18 cellular contexts compared by ENCODE assay signal in genomic region chr17:1767358-1767757, GRCh38. TPM values are rescaled to one million over a fixed set of nuclear protein-coding genes. Genes with fewer than 3 reads are reported as not detected.
DNase-seq lines count a peak whose midpoint lies in the region; ATAC-seq and TF ChIP-seq lines count a peak whose summit lies in the region.
"Had no signal": no experiment of that assay in that cellular context is flagged by ENCODE, and none has a peak within 500 bp of the region (broad histone marks: within the 10 kb centered on the region; RNA-seq: fewer than 3 reads in every experiment).

No MANE protein-coding gene starts in this region.

- in situ Hi-C loops in mammary epithelial cell (cut with MboI; ENCODE audit: low sequenced_read_pairs in 2 of 2): loop anchor here in 1 of 2 donors (5.0 kb wide), 1 partner anchor 35 kb away; no protein-coding TSS in a partner anchor

- H3K4me1 ChIP-seq in breast epithelium (peaks cover 0 to 3% of the 10 kb centered on the region in 2 donors), mammary epithelial cell (ENCODE audit: insufficient read depth, low read length) (peaks cover 43% of the 10 kb centered on the region), uterus (peaks cover 5 to 8% of the 10 kb centered on the region in 2 donors)
- peaks cover 19 to 31% of the 10 kb centered on the region in 2 donors for H3K4me1 ChIP-seq in naive thymus-derived CD4-positive, alpha-beta T cell (ENCODE audit: control insufficient read depth in 2 of 2, insufficient read depth in 2 of 2, low read length in 2 of 2)

- no peak for ATAC-seq in naive thymus-derived CD4-positive, alpha-beta T cell
- no peak for ATAC-seq in GM19351 (IDR thresholded peaks at IDR 0.05; ENCODE audit: unreplicated experiment)

- intact Hi-C loops in breast epithelium (cut with DNase I; ENCODE audit: low total_unique reads): no loop called here
- intact Hi-C loops in mammary epithelial cell (cut with micrococcal nuclease): loop anchor here (2.0 kb wide), 1 partner anchor 15 kb away; no protein-coding TSS in a partner anchor
- intact Hi-C loops in naive thymus-derived CD4-positive, alpha-beta T cell (cut with micrococcal nuclease): no loop called here
- intact Hi-C loops in uterus (cut with DNase I; ENCODE audit: low total_unique reads): no loop called here

- no peak for TF ChIP-seq CTCF in breast epithelium (IDR thresholded peaks at IDR 0.05)
- no peak for TF ChIP-seq CTCF in mammary epithelial cell (conservative IDR thresholded peaks at IDR 0.05 in 1 of 2, IDR thresholded peaks at IDR 0.05 in 1 of 2; ENCODE audit: extremely low read depth in 1 of 2, insufficient read depth in 1 of 2, low read depth in 1 of 2, low read length in 2 of 2)
- no peak for TF ChIP-seq CTCF in RWPE1 (conservative IDR thresholded peaks at IDR 0.05; ENCODE audit: low read depth)
- TF ChIP-seq CTCF in uterus (IDR thresholded peaks at IDR 0.05): no peak

- H3K4me3 ChIP-seq in breast epithelium: no peak overlapping the region
- no peak overlapping the region for H3K4me3 ChIP-seq in mammary epithelial cell (replicated peaks in 1 of 3; ENCODE audit: insufficient read depth in 1 of 3, low read depth in 2 of 3, low read length in 3 of 3)
- no peak overlapping the region for H3K4me3 ChIP-seq in naive thymus-derived CD4-positive, alpha-beta T cell (ENCODE audit: low read length)
- H3K4me3 ChIP-seq in uterus: no peak overlapping the region
- H3K4me3 ChIP-seq: lung, upper lobe of left lung had no signal

- H3K9ac ChIP-seq in mammary epithelial cell (ENCODE audit: insufficient read depth, low read length): no peak overlapping the region

- no peaks in the 10 kb centered on the region for H3K36me3 ChIP-seq in breast epithelium
- no peaks in the 10 kb centered on the region for H3K36me3 ChIP-seq in mammary epithelial cell (ENCODE audit: insufficient read depth, low read length)
- H3K36me3 ChIP-seq in naive thymus-derived CD4-positive, alpha-beta T cell (ENCODE audit: control insufficient read depth in 2 of 3, insufficient read depth in 3 of 3, low read length in 3 of 3): no peaks in the 10 kb centered on the region
- H3K36me3 ChIP-seq in uterus: no peaks in the 10 kb centered on the region
- H3K36me3 ChIP-seq: neutrophil, upper lobe of left lung had no signal

- no peaks in the 10 kb centered on the region for H4K20me1 ChIP-seq in mammary epithelial cell (ENCODE audit: insufficient read depth, low read length)

- peaks cover 0 to 2% (median 0%) of the 10 kb centered on the region in 11 donors for H3K9me3 Mint-ChIP-seq in naive thymus-derived CD4-positive, alpha-beta T cell

- CTCF ChIA-PET in mammary epithelial cell (lab: Charles Lee; ENCODE audit: low non-redundant PET): no interaction called here
- CTCF ChIA-PET in RWPE1 (lab: Yijun Ruan, JAX): interaction anchor here (0.6 to 1.3 kb wide), 3 partner anchors 10 to 92 kb away, joined by 3 to 4 read pairs (median 3); no protein-coding TSS in a partner anchor
- CTCF ChIA-PET in naive thymus-derived CD4-positive, alpha-beta T cell (lab: Charles Lee): interaction anchor here (1.2 to 2.5 kb wide), 2 partner anchors 16 to 46 kb away, joined by 3 to 9 read pairs; no protein-coding TSS in a partner anchor

- BruUV-seq in mammary epithelial cell (replicated peaks; lab: Mats Ljungman, UMichigan): no TSS peak

- H3K79me2 ChIP-seq in mammary epithelial cell (ENCODE audit: insufficient read depth, low read length): no peaks in the 10 kb centered on the region

- peaks cover 0 to 4% (median 0%) of the 10 kb centered on the region in 5 donors for H3K27me3 Mint-ChIP-seq in naive thymus-derived CD4-positive, alpha-beta T cell

- H3K4me1 Mint-ChIP-seq in naive thymus-derived CD4-positive, alpha-beta T cell: peaks cover 23 to 54% (median 35%) of the 10 kb centered on the region in 7 donors

- peak overlapping the region in 6 of 9 donors; percentile 36 to 82 (median 64) for H3K27ac Mint-ChIP-seq in naive thymus-derived CD4-positive, alpha-beta T cell

- H3K9me3 ChIP-seq in breast epithelium (no peaks in the 10 kb centered on the region), mammary epithelial cell (replicated peaks; ENCODE audit: insufficient read depth, low read length) (no peaks in the 10 kb centered on the region), uterus (no peaks in the 10 kb centered on the region)
- no peaks in the 10 kb centered on the region for H3K9me3 ChIP-seq in naive thymus-derived CD4-positive, alpha-beta T cell (ENCODE audit: control insufficient read depth in 2 of 3, low read length in 3 of 3)
- H3K9me3 ChIP-seq: neutrophil, upper lobe of left lung had no signal

- dilution Hi-C loops in mammary epithelial cell (cut with HindIII; ENCODE audit: low sequenced_read_pairs): no loop called here

- peaks cover 0 to 5% (median 0%) of the 10 kb centered on the region in 5 donors for H3K36me3 Mint-ChIP-seq in naive thymus-derived CD4-positive, alpha-beta T cell

- no peak overlapping the region for H3K4me2 ChIP-seq in mammary epithelial cell (ENCODE audit: insufficient read depth, low read depth, low read length)

- WGBS in mammary epithelial cell (ENCODE audit: low coverage, missing lambda C conversion rate): 94% methylated on average over 11 of the region's 12 CpGs

- no peaks in the 10 kb centered on the region for H3K27me3 ChIP-seq in breast epithelium
- no peaks in the 10 kb centered on the region for H3K27me3 ChIP-seq in mammary epithelial cell (ENCODE audit: insufficient read depth, low read length)
- H3K27me3 ChIP-seq in naive thymus-derived CD4-positive, alpha-beta T cell (ENCODE audit: control insufficient read depth in 2 of 2, insufficient read depth in 2 of 2, low read length in 2 of 2): no peaks in the 10 kb centered on the region
- no peaks in the 10 kb centered on the region for H3K27me3 ChIP-seq in uterus
- H3K27me3 ChIP-seq: upper lobe of left lung had no signal

- H2AFZ ChIP-seq in mammary epithelial cell (ENCODE audit: low read depth, low read length): no peak overlapping the region

- H3K4me3 Mint-ChIP-seq in naive thymus-derived CD4-positive, alpha-beta T cell: peak overlapping the region in 3 of 10 donors; percentile 6 to 48 (median 16)

- H3K27ac ChIP-seq in breast epithelium (peak overlapping the region; percentile 70 to 74), mammary epithelial cell (ENCODE audit: insufficient read depth, low read depth, low read length) (no peak overlapping the region), RWPE1 (peak overlapping the region; percentile 99), uterus (peak overlapping the region; percentile 93 to 95)
- no peak overlapping the region for H3K27ac ChIP-seq in naive thymus-derived CD4-positive, alpha-beta T cell (ENCODE audit: low read depth, low read length)
- H3K27ac ChIP-seq: HL-60, neutrophil had no signal

- no peak for TF ChIP-seq POLR2A in breast epithelium (IDR thresholded peaks at IDR 0.05)
- TF ChIP-seq POLR2A in uterus (IDR thresholded peaks at IDR 0.05): no peak

- DNase-seq in breast epithelium (ENCODE audit: low spot score in 2 of 2): no peak
- no peak for DNase-seq in mammary epithelial cell
- no peak for DNase-seq in RWPE1 (ENCODE audit: low spot score)
- DNase-seq in naive thymus-derived CD4-positive, alpha-beta T cell: no peak
- no peak for DNase-seq in uterus
- DNase-seq in HuH-7.5 (ENCODE audit: low spot score): no peak
- no peak for DNase-seq in SHP77 (lab: John Stamatoyannopoulos, UW)
- DNase-seq: activated CD4-positive, alpha-beta T cell treated with anti-CD3 and anti-CD28 coated beads, Interleukin-2, amount 50 U/mL, for 48 hours; Calu3; GF-D8; NCI-H146; stimulated activated CD4-positive, alpha-beta T cell treated with anti-CD3 and anti-CD28 coated beads, Interleukin-4, amount 100 ng/mL, for 4 hours; upper lobe of left lung had no signal

- POLR2A ChIA-PET in RWPE1 (lab: Yijun Ruan, JAX; ENCODE audit: low non-redundant PET): no interaction called here
- POLR2A ChIA-PET in naive thymus-derived CD4-positive, alpha-beta T cell (lab: Charles Lee): no interaction called here

RNA-seq across cellular contexts. Expression of gene SERPINF1, which starts 5.5 kb away (rescaled TPM):
- total RNA-seq in breast epithelium (1,000 to 10,000 TPM in 1 of 3 donors, 100 to 1,000 TPM in 2; 427 to 3,050 (median 615) TPM), mammary epithelial cell (10 to 100 TPM; 10.8 to 89.5 TPM), uterus (100 to 1,000 TPM; 217 to 567 (median 435) TPM)
- 85.4 TPM for polyA plus RNA-seq in mammary epithelial cell
- 77.9 TPM for polyA minus RNA-seq in mammary epithelial cell
- 10 to 100 TPM in 1 of 5 experiments, 1 to 10 TPM in 3, not detected in 1; 1.5 to 12.1 (median 4.9) TPM for total RNA-seq in naive thymus-derived CD4-positive, alpha-beta T cell
- 1 to 10 TPM; 4.6 to 8.9 TPM for polyA plus RNA-seq in naive thymus-derived CD4-positive, alpha-beta T cell
- total RNA-seq: Calu3, endothelial cell of umbilical vein had no signal
- polyA plus RNA-seq: endothelial cell of umbilical vein had no signal

RNA-seq across cellular contexts. Expression of gene SERPINF2, which starts 24.7 kb away (rescaled TPM):
- 10 to 100 TPM; 18.4 to 30.1 (median 21.3) TPM for total RNA-seq in breast epithelium
- total RNA-seq in mammary epithelial cell: 1 to 10 TPM; 5.7 to 7.3 TPM
- 10.1 TPM for polyA plus RNA-seq in mammary epithelial cell
- 3.7 TPM for polyA minus RNA-seq in mammary epithelial cell
- total RNA-seq in naive thymus-derived CD4-positive, alpha-beta T cell: 1 to 10 TPM in 1 of 5 experiments, under 1 TPM in 4; 0.27 to 1.4 (median 0.65) TPM
- polyA plus RNA-seq in naive thymus-derived CD4-positive, alpha-beta T cell: not detected
- total RNA-seq in uterus: 10 to 100 TPM in 2 of 4 donors, 1 to 10 TPM in 1, under 1 TPM in 1; 0.83 to 21.5 (median 10.0) TPM
- total RNA-seq: endothelial cell of umbilical vein had no signal

RNA-seq across cellular contexts. Expression of gene WDR81, which starts 42.9 kb away (rescaled TPM):
- 10 to 100 TPM; 36.6 to 52.6 (median 41.6) TPM for total RNA-seq in breast epithelium
- 10 to 100 TPM; 17.8 to 35.5 TPM for total RNA-seq in mammary epithelial cell
- 10.2 TPM for polyA plus RNA-seq in mammary epithelial cell
- 8.5 TPM for polyA minus RNA-seq in mammary epithelial cell
- 10 to 100 TPM; 30.7 to 55.1 (median 38.3) TPM for total RNA-seq in naive thymus-derived CD4-positive, alpha-beta T cell
- polyA plus RNA-seq in naive thymus-derived CD4-positive, alpha-beta T cell: 10 to 100 TPM in 1 of 2 donors, 1 to 10 TPM in 1; 9.8 to 25.5 TPM
- 10 to 100 TPM; 23.6 to 40.7 (median 29.9) TPM for total RNA-seq in uterus

RNA-seq across cellular contexts. Expression of gene TLCD2, which starts 57.2 kb away (rescaled TPM):
- total RNA-seq in breast epithelium: 10 to 100 TPM in 1 of 3 donors, 1 to 10 TPM in 2; 3.7 to 10.9 (median 6.9) TPM
- total RNA-seq in mammary epithelial cell: 1 to 10 TPM; 2.2 to 5.7 TPM
- polyA plus RNA-seq in mammary epithelial cell: 0.87 TPM
- polyA minus RNA-seq in mammary epithelial cell: 4.4 TPM
- total RNA-seq in naive thymus-derived CD4-positive, alpha-beta T cell: under 1 TPM in 4 of 5 experiments, not detected in 1; 0.05 to 0.49 (median 0.08) TPM
- polyA plus RNA-seq in naive thymus-derived CD4-positive, alpha-beta T cell: not detected
- 1 to 10 TPM in 3 of 4 donors, under 1 TPM in 1; 0.88 to 8.0 (median 5.4) TPM for total RNA-seq in uterus

Comparison
In these comparisons a context has a peak if more than half of its experiments do, and no peak if none do; other contexts are left out.
1. H3K27ac ChIP-seq: peak in breast epithelium (2 of 2), RWPE1 (single experiment) and uterus (2 of 2); none in mammary epithelial cell (single experiment) and naive thymus-derived CD4-positive, alpha-beta T cell (single experiment).